Comparison of ENCODE assay signal across 25 cellular contexts in genomic region chr3:174431717-174432116, GRCh38.
DNase-seq lines count a peak whose midpoint lies in the region; ATAC-seq and TF ChIP-seq lines count a peak whose summit lies in the region.
"Had no signal": no experiment of that assay in that cellular context is flagged by ENCODE, and none has a peak within 500 bp of the region (broad histone marks: within the 10 kb centered on the region; RNA-seq: fewer than 3 reads in every experiment).

No MANE protein-coding gene starts in this region.

- H3K9me3 Mint-ChIP-seq in Calu3 (ENCODE audit: low read depth, unreplicated experiment): no peaks in the 10 kb centered on the region
- no peaks in the 10 kb centered on the region for H3K9me3 Mint-ChIP-seq in activated naive CD4-positive, alpha-beta T cell treated with anti-CD3 and anti-CD28 coated beads, Interleukin-2, amount 10 ng/mL, durations not matched to agents 7 days and 5 days
- H3K9me3 Mint-ChIP-seq: activated T-cell treated with anti-CD3 and anti-CD28 coated beads, Interleukin-2, amount 50 U/mL, for 24 hours; nephron had no signal

- H4K20me1 ChIP-seq in mammary epithelial cell (ENCODE audit: insufficient read depth, low read length): no peaks in the 10 kb centered on the region

- H3K27me3 ChIP-seq in mammary epithelial cell (ENCODE audit: insufficient read depth, low read length) (no peaks in the 10 kb centered on the region), foreskin keratinocyte (no peaks in the 10 kb centered on the region)
- H3K27me3 ChIP-seq: colonic mucosa, pancreas, right lobe of liver, suprapubic skin, uterus had no signal

- H3K4me1 ChIP-seq in mammary epithelial cell (ENCODE audit: insufficient read depth, low read length): peaks cover 3% of the 10 kb centered on the region
- H3K4me1 ChIP-seq in foreskin keratinocyte: peaks cover 14% of the 10 kb centered on the region
- H3K4me1 ChIP-seq: colonic mucosa, pancreas, right lobe of liver, uterus had no signal

- CTCF ChIA-PET in Calu3 (lab: Charles Lee): no interaction called here
- CTCF ChIA-PET in mammary epithelial cell (lab: Charles Lee; ENCODE audit: low non-redundant PET): interaction anchor here (0.6 kb wide), 1 partner anchor 1510 kb away, joined by 5 read pairs; no protein-coding TSS in a partner anchor
- CTCF ChIA-PET in activated naive CD4-positive, alpha-beta T cell treated with anti-CD3 and anti-CD28 coated beads, Interleukin-2, amount 10 ng/mL, durations not matched to agents 7 days and 5 days (lab: Charles Lee): no interaction called here

- BruUV-seq in Calu3 (replicated peaks; lab: Mats Ljungman, UMichigan) (no TSS peak), mammary epithelial cell (replicated peaks; lab: Mats Ljungman, UMichigan) (no TSS peak)

- no peaks in the 10 kb centered on the region for H3K36me3 Mint-ChIP-seq in Calu3 (ENCODE audit: insufficient read depth, unreplicated experiment)
- H3K36me3 Mint-ChIP-seq in activated naive CD4-positive, alpha-beta T cell treated with anti-CD3 and anti-CD28 coated beads, Interleukin-2, amount 10 ng/mL, durations not matched to agents 7 days and 5 days: no peaks in the 10 kb centered on the region

- H2AFZ ChIP-seq in mammary epithelial cell (ENCODE audit: low read depth, low read length): peak overlapping the region; percentile 67

- TF ChIP-seq CTCF in Calu3 (IDR thresholded peaks at IDR 0.05; ENCODE audit: unreplicated experiment): no peak
- no peak for TF ChIP-seq CTCF in mammary epithelial cell (conservative IDR thresholded peaks at IDR 0.05 in 1 of 2, IDR thresholded peaks at IDR 0.05 in 1 of 2; ENCODE audit: extremely low read depth in 1 of 2, insufficient read depth in 1 of 2, low read depth in 1 of 2, low read length in 2 of 2)
- TF ChIP-seq CTCF in foreskin keratinocyte (conservative IDR thresholded peaks at IDR 0.05): no peak

- in situ Hi-C loops in mammary epithelial cell (cut with MboI; ENCODE audit: low sequenced_read_pairs in 2 of 2): no loop called here

- H3K9me3 ChIP-seq in mammary epithelial cell (replicated peaks; ENCODE audit: insufficient read depth, low read length): no peaks in the 10 kb centered on the region
- H3K9me3 ChIP-seq: colonic mucosa, pancreas, right lobe of liver, suprapubic skin, uterus had no signal

- no peak overlapping the region for H3K9ac ChIP-seq in mammary epithelial cell (ENCODE audit: insufficient read depth, low read length)
- H3K9ac ChIP-seq: KMS-11 had no signal

- intact Hi-C loops in Calu3 (cut with micrococcal nuclease; ENCODE audit: unreplicated experiment) (no loop called here), mammary epithelial cell (cut with micrococcal nuclease) (no loop called here)

- H3K4me3 ChIP-seq in mammary epithelial cell (replicated peaks in 1 of 3; ENCODE audit: insufficient read depth in 1 of 3, low read depth in 2 of 3, low read length in 3 of 3): no peak overlapping the region
- H3K4me3 ChIP-seq: colonic mucosa, pancreas, right lobe of liver, suprapubic skin, uterus had no signal

- DNase-seq in Calu3 (peak; percentile 25), NCI-H226 (peak; percentile 26), mammary epithelial cell (peak; percentile 79), foreskin keratinocyte (peak; percentile 58 to 81), substantia nigra (lab: John Stamatoyannopoulos, UW) (no peak)
- no peak for DNase-seq in activated naive CD4-positive, alpha-beta T cell treated with anti-CD3 and anti-CD28 coated beads, Interleukin-2, amount 10 ng/mL, durations not matched to agents 7 days and 5 days
- DNase-seq: activated CD4-positive, CD25-positive, alpha-beta regulatory T cell treated with anti-CD3 and anti-CD28 coated beads, Interleukin-2, amount 50 U/mL, for 72 hours; activated naive CD4-positive, alpha-beta T cell treated with Interleukin-2 at 50 U/mL for 16 hours; activated T-cell treated with anti-CD3 and anti-CD28 coated beads, Interleukin-2, amount 50 U/mL, for 24 hours; anterior cingulate cortex; colonic mucosa; left colon; NCI-H1092 treated with DMSO at 0.1 percent for 48 hours; NCI-H2081 treated with DMSO at 0.1 percent for 48 hours; NCI-H510A treated with DMSO at 0.1 percent for 48 hours; NK-92 treated with Interleukin-12 subunit alpha and Interleukin-12 subunit beta, amount 100 ng/mL, for 24 hours; pancreas; right lobe of liver; T-helper 9 cell; uterus had no signal

- peak overlapping the region; percentile 61 for H3K4me2 ChIP-seq in mammary epithelial cell (ENCODE audit: insufficient read depth, low read depth, low read length)
- H3K4me2 ChIP-seq: KMS-11 had no signal

- WGBS in mammary epithelial cell (ENCODE audit: low coverage, missing lambda C conversion rate): 11% methylated on average over 1 of the region's 2 CpGs

- H3K27ac Mint-ChIP-seq in Calu3 (ENCODE audit: unreplicated experiment): no peak overlapping the region
- H3K27ac Mint-ChIP-seq in activated naive CD4-positive, alpha-beta T cell treated with anti-CD3 and anti-CD28 coated beads, Interleukin-2, amount 10 ng/mL, durations not matched to agents 7 days and 5 days: no peak overlapping the region
- H3K27ac Mint-ChIP-seq: activated T-cell treated with anti-CD3 and anti-CD28 coated beads, Interleukin-2, amount 50 U/mL, for 24 hours; nephron had no signal

- peaks cover 16% of the 10 kb centered on the region for H3K4me1 Mint-ChIP-seq in Calu3 (ENCODE audit: low read depth, unreplicated experiment)
- H3K4me1 Mint-ChIP-seq in activated naive CD4-positive, alpha-beta T cell treated with anti-CD3 and anti-CD28 coated beads, Interleukin-2, amount 10 ng/mL, durations not matched to agents 7 days and 5 days: no peaks in the 10 kb centered on the region
- H3K4me1 Mint-ChIP-seq: nephron had no signal

- no peaks in the 10 kb centered on the region for H3K27me3 Mint-ChIP-seq in Calu3 (ENCODE audit: unreplicated experiment)
- H3K27me3 Mint-ChIP-seq in activated naive CD4-positive, alpha-beta T cell treated with anti-CD3 and anti-CD28 coated beads, Interleukin-2, amount 10 ng/mL, durations not matched to agents 7 days and 5 days: no peaks in the 10 kb centered on the region

- H3K4me3 Mint-ChIP-seq in Calu3 (ENCODE audit: low read depth, unreplicated experiment): no peak overlapping the region
- no peak overlapping the region for H3K4me3 Mint-ChIP-seq in activated naive CD4-positive, alpha-beta T cell treated with anti-CD3 and anti-CD28 coated beads, Interleukin-2, amount 10 ng/mL, durations not matched to agents 7 days and 5 days
- H3K4me3 Mint-ChIP-seq: activated T-cell treated with anti-CD3 and anti-CD28 coated beads, Interleukin-2, amount 50 U/mL, for 24 hours; nephron had no signal

- dilution Hi-C loops in mammary epithelial cell (cut with HindIII; ENCODE audit: low sequenced_read_pairs): no loop called here

- H3K79me2 ChIP-seq in mammary epithelial cell (ENCODE audit: insufficient read depth, low read length): no peaks in the 10 kb centered on the region

- H3K36me3 ChIP-seq in mammary epithelial cell (ENCODE audit: insufficient read depth, low read length): no peaks in the 10 kb centered on the region
- H3K36me3 ChIP-seq: colonic mucosa, pancreas, right lobe of liver, suprapubic skin, uterus had no signal

- ATAC-seq in foreskin keratinocyte: peak; percentile 99
- no peak for ATAC-seq in GM18907 (IDR thresholded peaks at IDR 0.05; ENCODE audit: unreplicated experiment)
- ATAC-seq in HG03025 (IDR thresholded peaks at IDR 0.05; ENCODE audit: low FRiP score, unreplicated experiment): no peak
- ATAC-seq: left colon, pancreas, right lobe of liver had no signal

- H3K27ac ChIP-seq in mammary epithelial cell (ENCODE audit: insufficient read depth, low read depth, low read length) (peak overlapping the region; percentile 39), foreskin keratinocyte (peak overlapping the region; percentile 71), substantia nigra (ENCODE audit: low read depth, low read length, poor library complexity, severe bottlenecking) (no peak overlapping the region)
- H3K27ac ChIP-seq: colonic mucosa, KMS-11, pancreas, right lobe of liver, suprapubic skin, uterus had no signal

Comparison
In these comparisons a context has a peak if more than half of its experiments do, and no peak if none do; other contexts are left out.
1. DNase-seq: peak in Calu3 (single experiment), NCI-H226 (single experiment), mammary epithelial cell (single experiment) and foreskin keratinocyte (2 of 2); none in activated naive CD4-positive, alpha-beta T cell treated with anti-CD3 and anti-CD28 coated beads, Interleukin-2, amount 10 ng/mL, durations not matched to agents 7 days and 5 days (single experiment) and substantia nigra (0 of 49).